In genomic region chr19:30387311-30388115, GRCh38 we compare ENCODE assay signal across 13 cellular contexts. TPM values are rescaled to one million over a fixed set of nuclear protein-coding genes. Genes with fewer than 3 reads are reported as not detected.
"Had no signal": no experiment of that assay in that cellular context is flagged by ENCODE, and none has a peak within 500 bp of the region (broad histone marks: within the 10 kb centered on the region; RNA-seq: fewer than 3 reads in every experiment).

No MANE protein-coding gene starts in this region.

- H3K27ac ChIP-seq: breast epithelium, gastroesophageal sphincter, psoas muscle, uterus had no signal

- H3K4me1 ChIP-seq: breast epithelium, gastroesophageal sphincter, psoas muscle, uterus had no signal

- H3K36me3 ChIP-seq: breast epithelium, gastroesophageal sphincter, uterus had no signal

- DNase-seq: activated CD4-positive, alpha-beta T cell treated with anti-CD3 and anti-CD28 coated beads, Interleukin-2, amount 10 ng/mL, durations not matched to agents 7 days and 5 days; activated naive CD4-positive, alpha-beta T cell treated with Interleukin-2 at 50 U/mL for 16 hours; aorta; dermis blood vessel endothelial cell; erythroblast; kidney; psoas muscle; stimulated activated CD4-positive, alpha-beta T cell treated with anti-CD3 and anti-CD28 coated beads, Interleukin-1b, Interleukin-23, amount 100 ng/mL, for 48 hours; uterus had no signal

- H3K27me3 ChIP-seq: uterus had no signal

- ATAC-seq: gastroesophageal sphincter, psoas muscle, sciatic nerve had no signal

- H3K4me3 ChIP-seq: breast epithelium, gastroesophageal sphincter, psoas muscle, uterus had no signal

- H3K9me3 ChIP-seq: breast epithelium, gastroesophageal sphincter, psoas muscle, uterus had no signal

- FAIRE-seq: kidney had no signal

RNA-seq across cellular contexts. Expression of gene ZNF536, which starts 15.3 kb away (rescaled TPM):
- total RNA-seq: activated CD4-positive, alpha-beta T cell treated with anti-CD3 and anti-CD28 coated beads, Interleukin-2, amount 10 ng/mL, durations not matched to agents 7 days and 5 days; chondrocyte; dermis blood vessel endothelial cell had no signal
